9 cellular contexts compared by ENCODE assay signal in genomic region chr20:57682184-57683038, GRCh38. TPM values are rescaled to one million over a fixed set of nuclear protein-coding genes. Genes with fewer than 3 reads are reported as not detected.
DNase-seq lines count a peak whose midpoint lies in the region; ATAC-seq and TF ChIP-seq lines count a peak whose summit lies in the region.
"Had no signal": no experiment of that assay in that cellular context is flagged by ENCODE, and none has a peak within 500 bp of the region (broad histone marks: within the 10 kb centered on the region; RNA-seq: fewer than 3 reads in every experiment).

No MANE protein-coding gene starts in this region.

- H3K27me3 ChIP-seq in vagina (no peaks in the 10 kb centered on the region), foreskin keratinocyte (no peaks in the 10 kb centered on the region)

- no peak for ATAC-seq in stimulated activated naive CD8-positive, alpha-beta T cell treated with anti-CD3 and anti-CD28 coated beads, Interleukin-15, Interleukin-2, amounts not matched to agents 100 U/mL and 50 U/mL, for 24 hours
- peak; percentile 32 for ATAC-seq in HG03095 (IDR thresholded peaks at IDR 0.05; ENCODE audit: unreplicated experiment)
- no peak for ATAC-seq in foreskin keratinocyte
- no peak for ATAC-seq in effector memory CD8-positive, alpha-beta T cell (replicated peaks)

- peak overlapping the region; percentile 70 for H3K27ac Mint-ChIP-seq in stimulated activated naive CD8-positive, alpha-beta T cell treated with anti-CD3 and anti-CD28 coated beads, Interleukin-15, Interleukin-2, amounts not matched to agents 100 ng/mL and 50 ng/mL, for 24 hours
- H3K27ac Mint-ChIP-seq in dendritic cell treated with granulocyte-macrophage colony-stimulating factor and Interleukin-4, amounts not matched to agents 40 ng/mL and 50 ng/mL, for 4 days: peak overlapping the region; percentile 42
- H3K27ac Mint-ChIP-seq in effector memory CD8-positive, alpha-beta T cell: no peak overlapping the region

- H3K36me3 Mint-ChIP-seq in stimulated activated naive CD8-positive, alpha-beta T cell treated with anti-CD3 and anti-CD28 coated beads, Interleukin-15, Interleukin-2, amounts not matched to agents 100 ng/mL and 50 ng/mL, for 24 hours (ENCODE audit: low read depth): no peaks in the 10 kb centered on the region
- no peaks in the 10 kb centered on the region for H3K36me3 Mint-ChIP-seq in dendritic cell treated with granulocyte-macrophage colony-stimulating factor and Interleukin-4, amounts not matched to agents 40 ng/mL and 50 ng/mL, for 4 days (ENCODE audit: low read depth)
- peaks cover 3% of the 10 kb centered on the region for H3K36me3 Mint-ChIP-seq in effector memory CD8-positive, alpha-beta T cell (ENCODE audit: insufficient read depth)

- no peak for TF ChIP-seq POLR2A in vagina (IDR thresholded peaks at IDR 0.05)

- peak overlapping the region; percentile 70 for H3K27ac ChIP-seq in vagina
- no peak overlapping the region for H3K27ac ChIP-seq in foreskin keratinocyte

- no peak overlapping the region for H3K4me3 Mint-ChIP-seq in stimulated activated naive CD8-positive, alpha-beta T cell treated with anti-CD3 and anti-CD28 coated beads, Interleukin-15, Interleukin-2, amounts not matched to agents 100 ng/mL and 50 ng/mL, for 24 hours
- no peak overlapping the region for H3K4me3 Mint-ChIP-seq in dendritic cell treated with granulocyte-macrophage colony-stimulating factor and Interleukin-4, amounts not matched to agents 40 ng/mL and 50 ng/mL, for 4 days
- no peak overlapping the region for H3K4me3 Mint-ChIP-seq in effector memory CD8-positive, alpha-beta T cell

- TF ChIP-seq CTCF in vagina (IDR thresholded peaks at IDR 0.05): no peak
- TF ChIP-seq CTCF in foreskin keratinocyte (conservative IDR thresholded peaks at IDR 0.05): no peak

- peaks cover 43% of the 10 kb centered on the region for H3K4me1 Mint-ChIP-seq in stimulated activated naive CD8-positive, alpha-beta T cell treated with anti-CD3 and anti-CD28 coated beads, Interleukin-15, Interleukin-2, amounts not matched to agents 100 ng/mL and 50 ng/mL, for 24 hours (ENCODE audit: low read depth)
- peaks cover 41% of the 10 kb centered on the region for H3K4me1 Mint-ChIP-seq in dendritic cell treated with granulocyte-macrophage colony-stimulating factor and Interleukin-4, amounts not matched to agents 40 ng/mL and 50 ng/mL, for 4 days (ENCODE audit: low read depth)
- H3K4me1 Mint-ChIP-seq in effector memory CD8-positive, alpha-beta T cell (ENCODE audit: low read depth in 2 of 2): peaks cover 10 to 13% of the 10 kb centered on the region in 2 donors

- H3K4me1 ChIP-seq in vagina (peaks cover 91% of the 10 kb centered on the region), foreskin keratinocyte (peaks cover 23% of the 10 kb centered on the region)

- no peak for DNase-seq in stimulated activated naive CD8-positive, alpha-beta T cell treated with anti-CD3 and anti-CD28 coated beads, Interleukin-15, Interleukin-2, amounts not matched to agents 100 U/mL and 50 U/mL, for 24 hours
- no peak for DNase-seq in vagina (ENCODE audit: extremely low spot score in 2 of 2)
- DNase-seq in foreskin keratinocyte: no peak
- no peak for DNase-seq in effector memory CD8-positive, alpha-beta T cell
- DNase-seq in NCI-H2081 (lab: John Stamatoyannopoulos, UW): no peak
- DNase-seq: activated CD4-positive, alpha-beta T cell treated with anti-CD3 and anti-CD28 coated beads for 4 hours had no signal

- no peaks in the 10 kb centered on the region for H3K9me3 Mint-ChIP-seq in stimulated activated naive CD8-positive, alpha-beta T cell treated with anti-CD3 and anti-CD28 coated beads, Interleukin-15, Interleukin-2, amounts not matched to agents 100 ng/mL and 50 ng/mL, for 24 hours
- H3K9me3 Mint-ChIP-seq in dendritic cell treated with granulocyte-macrophage colony-stimulating factor and Interleukin-4, amounts not matched to agents 40 ng/mL and 50 ng/mL, for 4 days: no peaks in the 10 kb centered on the region
- no peaks in the 10 kb centered on the region for H3K9me3 Mint-ChIP-seq in effector memory CD8-positive, alpha-beta T cell

- intact Hi-C loops in dendritic cell treated with granulocyte-macrophage colony-stimulating factor and Interleukin-4, amounts not matched to agents 40 ng/mL and 50 ng/mL, for 4 days (cut with micrococcal nuclease): no loop called here
- intact Hi-C loops in vagina (cut with DNase I): no loop called here

- H3K4me3 ChIP-seq in vagina: no peak overlapping the region

- H3K9me3 ChIP-seq in vagina: no peaks in the 10 kb centered on the region

- no peaks in the 10 kb centered on the region for H3K27me3 Mint-ChIP-seq in stimulated activated naive CD8-positive, alpha-beta T cell treated with anti-CD3 and anti-CD28 coated beads, Interleukin-15, Interleukin-2, amounts not matched to agents 100 ng/mL and 50 ng/mL, for 24 hours
- peaks cover 53% of the 10 kb centered on the region for H3K27me3 Mint-ChIP-seq in dendritic cell treated with granulocyte-macrophage colony-stimulating factor and Interleukin-4, amounts not matched to agents 40 ng/mL and 50 ng/mL, for 4 days
- H3K27me3 Mint-ChIP-seq in effector memory CD8-positive, alpha-beta T cell: peaks cover 29 to 68% of the 10 kb centered on the region in 2 donors

- no peaks in the 10 kb centered on the region for H3K36me3 ChIP-seq in vagina

RNA-seq across cellular contexts. Expression of gene PMEPA1, which starts 27.4 kb away (rescaled TPM):
- 11.3 TPM for total RNA-seq in vagina
- total RNA-seq in foreskin keratinocyte: 50.3 and 171 TPM in 2 replicates
- polyA plus RNA-seq in foreskin keratinocyte: 38.6 and 108 TPM in 2 replicates

Comparison
In these comparisons a context has a peak if more than half of its experiments do, and no peak if none do; other contexts are left out.
1. H3K27ac Mint-ChIP-seq: peak in stimulated activated naive CD8-positive, alpha-beta T cell treated with anti-CD3 and anti-CD28 coated beads, Interleukin-15, Interleukin-2, amounts not matched to agents 100 ng/mL and 50 ng/mL, for 24 hours (single experiment) and dendritic cell treated with granulocyte-macrophage colony-stimulating factor and Interleukin-4, amounts not matched to agents 40 ng/mL and 50 ng/mL, for 4 days (single experiment); none in effector memory CD8-positive, alpha-beta T cell (0 of 2).